Comparison of ENCODE assay signal across 29 cellular contexts in genomic region chr9:135116892-135117680, GRCh38. TPM values are rescaled to one million over a fixed set of nuclear protein-coding genes. Genes with fewer than 3 reads are reported as not detected.
A peak's percentile ranks its signal among the peaks of the same experiment; 100 is the strongest.
DNase-seq lines count a peak whose midpoint lies in the region; TF ChIP-seq lines count a peak whose summit lies in the region.
"Had no signal": no experiment of that assay in that cellular context is flagged by ENCODE, and none has a peak within 500 bp of the region (broad histone marks: within the 10 kb centered on the region; RNA-seq: fewer than 3 reads in every experiment).

No MANE protein-coding gene starts in this region.

- H4K20me1 ChIP-seq in PC-9 (ENCODE audit: insufficient read depth): no peaks in the 10 kb centered on the region

- no peak overlapping the region for H3K4me2 ChIP-seq in PC-9

- no peak overlapping the region for H3K4me3 Mint-ChIP-seq in MCF 10A (ENCODE audit: unreplicated experiment)
- H3K4me3 Mint-ChIP-seq: activated CD4-positive, alpha-beta memory T cell treated with anti-CD3 and anti-CD28 coated beads, Interleukin-2, amount 10 ng/mL, durations not matched to agents 7 days and 5 days; activated naive CD4-positive, alpha-beta T cell treated with anti-CD3 and anti-CD28 coated beads, Interleukin-2, amount 50 U/mL, for 24 hours; activated T-helper 17 cell treated with anti-CD3 and anti-CD28 coated beads, Interleukin-2, amount 50 U/mL, for 72 hours; B cell; CD8-positive, alpha-beta T cell; H9; stimulated activated naive CD8-positive, alpha-beta T cell treated with anti-CD3 and anti-CD28 coated beads, Interleukin-15, amount 100 ng/mL, for 72 hours had no signal

- no peak overlapping the region for H2AFZ ChIP-seq in PC-9

- no peak overlapping the region for H3K27ac Mint-ChIP-seq in MCF 10A (ENCODE audit: low read depth, unreplicated experiment)
- H3K27ac Mint-ChIP-seq: activated CD4-positive, alpha-beta memory T cell treated with anti-CD3 and anti-CD28 coated beads, Interleukin-2, amount 10 ng/mL, durations not matched to agents 7 days and 5 days; activated naive CD4-positive, alpha-beta T cell treated with anti-CD3 and anti-CD28 coated beads, Interleukin-2, amount 50 U/mL, for 24 hours; activated T-helper 17 cell treated with anti-CD3 and anti-CD28 coated beads, Interleukin-2, amount 50 U/mL, for 72 hours; B cell; CD8-positive, alpha-beta T cell; H9; stimulated activated naive CD8-positive, alpha-beta T cell treated with anti-CD3 and anti-CD28 coated beads, Interleukin-15, amount 100 ng/mL, for 72 hours had no signal

- H3K4me3 ChIP-seq in breast epithelium: no peak overlapping the region
- no peak overlapping the region for H3K4me3 ChIP-seq in PC-9
- H3K4me3 ChIP-seq: left ventricle myocardium inferior, right atrium auricular region, vagina had no signal

- H3K27me3 Mint-ChIP-seq in MCF 10A (ENCODE audit: insufficient read depth, unreplicated experiment): peaks cover 11% of the 10 kb centered on the region
- H3K27me3 Mint-ChIP-seq: activated CD4-positive, alpha-beta memory T cell treated with anti-CD3 and anti-CD28 coated beads, Interleukin-2, amount 10 ng/mL, durations not matched to agents 7 days and 5 days; activated naive CD4-positive, alpha-beta T cell treated with anti-CD3 and anti-CD28 coated beads, Interleukin-2, amount 50 U/mL, for 24 hours; B cell had no signal

- H3K36me3 ChIP-seq in breast epithelium (no peaks in the 10 kb centered on the region), PC-9 (ENCODE audit: low read depth) (no peaks in the 10 kb centered on the region)
- H3K36me3 ChIP-seq: left ventricle myocardium inferior, right atrium auricular region, vagina had no signal

- intact Hi-C loops in MCF 10A (cut with micrococcal nuclease): no loop called here
- intact Hi-C loops in breast epithelium (cut with DNase I; ENCODE audit: low total_unique reads): no loop called here
- intact Hi-C loops in PC-9 (cut with micrococcal nuclease; ENCODE audit: unreplicated experiment): no loop called here

- H3K4me1 Mint-ChIP-seq in MCF 10A (ENCODE audit: insufficient read depth, unreplicated experiment): no peaks in the 10 kb centered on the region
- H3K4me1 Mint-ChIP-seq: activated CD4-positive, alpha-beta memory T cell treated with anti-CD3 and anti-CD28 coated beads, Interleukin-2, amount 10 ng/mL, durations not matched to agents 7 days and 5 days; activated naive CD4-positive, alpha-beta T cell treated with anti-CD3 and anti-CD28 coated beads, Interleukin-2, amount 50 U/mL, for 24 hours; activated T-helper 17 cell treated with anti-CD3 and anti-CD28 coated beads, Interleukin-2, amount 50 U/mL, for 72 hours; B cell; stimulated activated naive CD8-positive, alpha-beta T cell treated with anti-CD3 and anti-CD28 coated beads, Interleukin-15, amount 100 ng/mL, for 72 hours had no signal

- no peak for TF ChIP-seq POLR2A in breast epithelium (IDR thresholded peaks at IDR 0.05)

- H3K4me1 ChIP-seq in breast epithelium: no peaks in the 10 kb centered on the region
- no peaks in the 10 kb centered on the region for H3K4me1 ChIP-seq in PC-9 (replicated peaks; ENCODE audit: insufficient read depth)
- H3K4me1 ChIP-seq: left ventricle myocardium inferior, right atrium auricular region, vagina had no signal

- peak; percentile 6 for DNase-seq in MCF 10A (ENCODE audit: unreplicated experiment)
- no peak for DNase-seq in breast epithelium (ENCODE audit: low spot score in 2 of 2)
- DNase-seq in RPMI7951 (ENCODE audit: low read depth): peak; percentile 35
- peak; percentile 11 for DNase-seq in globus pallidus (ENCODE audit: low spot score)
- no peak for DNase-seq in OCI-M2 (lab: John Stamatoyannopoulos, UW; ENCODE audit: unreplicated experiment)
- no peak for DNase-seq in stimulated activated CD8-positive, alpha-beta memory T cell treated with anti-CD3 and anti-CD28 coated beads, Interleukin-4, amount 100 ng/mL, for 48 hours
- DNase-seq in PC-9: no peak
- DNase-seq: activated CD4-positive, alpha-beta memory T cell treated with anti-CD3 and anti-CD28 coated beads, Interleukin-2, amount 10 ng/mL, durations not matched to agents 7 days and 5 days; amniotic stem cell; CD8-positive, alpha-beta T cell; effector memory CD4-positive, alpha-beta T cell; H9; KG1; left ventricle myocardium inferior; mesenchymal stem cell; MM.1S; NCI-H1930; NCI-H226; stimulated activated CD4-positive, alpha-beta T cell treated with anti-CD3 and anti-CD28 coated beads, Interleukin-1b, Interleukin-23, amount 100 ng/mL, for 48 hours; stimulated activated naive CD8-positive, alpha-beta T cell treated with anti-CD3 and anti-CD28 coated beads, Interleukin-15, amount 100 ng/mL, for 72 hours had no signal

- H3K27me3 ChIP-seq in breast epithelium (no peaks in the 10 kb centered on the region), PC-9 (ENCODE audit: insufficient read depth, low read depth) (peaks cover 91% of the 10 kb centered on the region)
- H3K27me3 ChIP-seq: right atrium auricular region, vagina had no signal

- no TSS peak for BruUV-seq in MCF 10A (replicated peaks; lab: Mats Ljungman, UMichigan)
- BruUV-seq in PC-9 (replicated peaks; lab: Mats Ljungman, UMichigan): no TSS peak

- TF ChIP-seq CTCF in MCF 10A (IDR thresholded peaks at IDR 0.05; ENCODE audit: unreplicated experiment) (no peak), breast epithelium (IDR thresholded peaks at IDR 0.05) (no peak), PC-9 (conservative IDR thresholded peaks at IDR 0.05) (no peak)

- H3K9me3 Mint-ChIP-seq in MCF 10A (ENCODE audit: unreplicated experiment): peaks cover 17% of the 10 kb centered on the region
- H3K9me3 Mint-ChIP-seq: activated naive CD4-positive, alpha-beta T cell treated with anti-CD3 and anti-CD28 coated beads, Interleukin-2, amount 50 U/mL, for 24 hours; activated T-helper 17 cell treated with anti-CD3 and anti-CD28 coated beads, Interleukin-2, amount 50 U/mL, for 72 hours; CD8-positive, alpha-beta T cell had no signal

- POLR2A ChIA-PET in MCF 10A (lab: Yijun Ruan, JAX): interaction anchor here (0.6 kb wide), 1 partner anchor 43 kb away, joined by 3 read pairs; no protein-coding TSS in a partner anchor
- POLR2A ChIA-PET in PC-9 (lab: Charles Lee; ENCODE audit: unreplicated experiment): no interaction called here

- H3K27ac ChIP-seq in breast epithelium (no peak overlapping the region), temporal lobe (ENCODE audit: low read depth, low read length) (peak overlapping the region; percentile 70), PC-9 (no peak overlapping the region)
- H3K27ac ChIP-seq: HL-60, left ventricle myocardium inferior, right atrium auricular region, vagina had no signal

- H3K9me2 ChIP-seq in PC-9 (ENCODE audit: insufficient read depth): no peaks in the 10 kb centered on the region

- no peaks in the 10 kb centered on the region for H3K79me2 ChIP-seq in PC-9 (ENCODE audit: low read depth)

- H3K36me3 Mint-ChIP-seq in MCF 10A (ENCODE audit: insufficient read depth, unreplicated experiment): no peaks in the 10 kb centered on the region
- H3K36me3 Mint-ChIP-seq: activated naive CD4-positive, alpha-beta T cell treated with anti-CD3 and anti-CD28 coated beads, Interleukin-2, amount 50 U/mL, for 24 hours; CD8-positive, alpha-beta T cell had no signal

- H3K9me3 ChIP-seq in breast epithelium (no peaks in the 10 kb centered on the region), PC-9 (ENCODE audit: insufficient read depth, low read depth) (no peaks in the 10 kb centered on the region)
- H3K9me3 ChIP-seq: right atrium auricular region, vagina had no signal

- CTCF ChIA-PET in MCF 10A (lab: Yijun Ruan, JAX) (no interaction called here), PC-9 (lab: Charles Lee) (no interaction called here)

- H3F3A ChIP-seq in PC-9 (ENCODE audit: insufficient read depth, low read depth): no peaks in the 10 kb centered on the region

RNA-seq across cellular contexts. Expression of gene OLFM1, which starts 29.6 kb away (rescaled TPM):
- total RNA-seq in MCF 10A (2022): not detected in 2 replicates
- 10 to 100 TPM; 17.4 to 25.2 (median 22.1) TPM for total RNA-seq in breast epithelium
- total RNA-seq in RPMI7951 (2014; rRNA removed; shearing (Covaris generic)): 0.12 and 0.29 TPM in 2 replicates
- 75.5 TPM for total RNA-seq in temporal lobe
- not detected in 2 replicates for total RNA-seq in PC-9 (2021)
- total RNA-seq: activated CD4-positive, alpha-beta memory T cell treated with anti-CD3 and anti-CD28 coated beads, Interleukin-2, amount 10 ng/mL, durations not matched to agents 7 days and 5 days; B cell; CD8-positive, alpha-beta T cell; epithelial cell of proximal tubule; T-helper 2 cell treated with Interferon-gamma antibody and Interleukin-4, amounts not matched to agents 100 ng/mL and 5 ng/mL, for 36 hours had no signal

Comparison
In these comparisons a context has a peak if more than half of its experiments do, and no peak if none do; other contexts are left out.
1. DNase-seq: peak in MCF 10A (single experiment), RPMI7951 (single experiment) and globus pallidus (single experiment); none in breast epithelium (0 of 2), OCI-M2 (single experiment), stimulated activated CD8-positive, alpha-beta memory T cell treated with anti-CD3 and anti-CD28 coated beads, Interleukin-4, amount 100 ng/mL, for 48 hours (single experiment) and PC-9 (0 of 2).
2. RNA of gene OLFM1, which starts 29.6 kb away (total RNA-seq): 75.5 TPM in temporal lobe (single experiment) and 17.4 to 25.2 TPM in breast epithelium; not detected in MCF 10A, 0.12 to 0.29 TPM in RPMI7951 and not detected in PC-9; every median in the first group is over 10 times any median in the second.